ENCODE assay signal across 25 cellular contexts in genomic region chr11:84541711-84542340, GRCh38.
DNase-seq lines count a peak whose midpoint lies in the region; ATAC-seq and TF ChIP-seq lines count a peak whose summit lies in the region.
"Had no signal": no experiment of that assay in that cellular context is flagged by ENCODE, and none has a peak within 500 bp of the region (broad histone marks: within the 10 kb centered on the region; RNA-seq: fewer than 3 reads in every experiment).

No MANE protein-coding gene starts in this region.

- H3K4me1 ChIP-seq in OCI-LY3 (ENCODE audit: low read length) (peaks cover 29% of the 10 kb centered on the region), iPS-20b (ENCODE audit: insufficient read depth, low read length) (peaks cover 27% of the 10 kb centered on the region)
- H3K4me1 ChIP-seq: A549, pancreas, right lobe of liver, upper lobe of right lung had no signal

- peaks cover 45% of the 10 kb centered on the region for H3K4me1 Mint-ChIP-seq in brain

- TF ChIP-seq CTCF in AG10803 (conservative IDR thresholded peaks at IDR 0.05; ENCODE audit: low read length) (no peak), OCI-LY3 (IDR thresholded peaks at IDR 0.05; ENCODE audit: low read depth, low read length) (peak; percentile 15; the same call in 1 of the 2 replicates), brain (conservative IDR thresholded peaks at IDR 0.05) (no peak)

- H3K27me3 ChIP-seq in OCI-LY3 (ENCODE audit: low read depth, low read length) (no peaks in the 10 kb centered on the region), iPS-20b (ENCODE audit: insufficient read depth, low read length) (no peaks in the 10 kb centered on the region), H7 (ENCODE audit: control insufficient read depth, insufficient read depth, low read length) (no peaks in the 10 kb centered on the region)
- H3K27me3 ChIP-seq: pancreas, right lobe of liver, upper lobe of right lung had no signal

- H3K36me3 ChIP-seq in OCI-LY3 (replicated peaks; ENCODE audit: low read depth, low read length), result peaks cover 4% of the 10 kb centered on the region
- no peaks in the 10 kb centered on the region for H3K36me3 ChIP-seq in iPS-20b (ENCODE audit: insufficient read depth, low read depth, low read length)
- H3K36me3 ChIP-seq in H7 (replicated peaks; ENCODE audit: control insufficient read depth, insufficient read depth, low read length), result no peaks in the 10 kb centered on the region
- H3K36me3 ChIP-seq: HAP-1, pancreas, right lobe of liver, upper lobe of right lung had no signal

- peak overlapping the region in 4 of 5 experiments; percentile 56 to 93 (median 88) for H3K27ac Mint-ChIP-seq in brain
- H3K27ac Mint-ChIP-seq: natural killer cell treated with Interleukin-12 subunit alpha and Interleukin-12 subunit beta and Interleukin-15 and Interleukin-18, amount 100 ng/mL, for 72 hours had no signal

- peak overlapping the region; percentile 35; the same call in 1 of the 2 replicates for H2AFZ ChIP-seq in OCI-LY3 (ENCODE audit: low read depth, low read length)

- H3K36me3 Mint-ChIP-seq in brain, result no peaks in the 10 kb centered on the region
- H3K36me3 Mint-ChIP-seq: natural killer cell treated with Interleukin-12 subunit alpha and Interleukin-12 subunit beta and Interleukin-15 and Interleukin-18, amount 100 ng/mL, for 72 hours had no signal

- no peaks in the 10 kb centered on the region for H3K79me2 ChIP-seq in OCI-LY3 (ENCODE audit: low read length)

- peak; percentile 41 for DNase-seq in AG10803 (ENCODE audit: low read depth)
- no peak for DNase-seq in H7
- DNase-seq in left lobe of liver (ENCODE audit: low spot score), result no peak
- no peak for DNase-seq in erythroblast (lab: John Stamatoyannopoulos, UW)
- DNase-seq: activated CD4-positive, alpha-beta T cell treated with anti-CD3 and anti-CD28 coated beads for 1 hour; activated T-cell treated with anti-CD3 and anti-CD28 coated beads, Interleukin-2, amount 50 U/mL, for 1 hour; C1 segment of cervical spinal cord; KG1; NCI-H187; NCI-H2227 treated with DMSO at 0.1 percent for 48 hours; NCI-H748 treated with DMSO at 0.1 percent for 48 hours; pancreas; right lobe of liver; SHP77 treated with DMSO at 0.1 percent for 48 hours; stimulated activated CD4-positive, alpha-beta T cell treated with anti-CD3 and anti-CD28 coated beads, Interleukin-15, amount 100 ng/mL, for 24 hours; stimulated activated CD8-positive, alpha-beta memory T cell treated with anti-CD3 and anti-CD28 coated beads, Interleukin-4, amount 100 ng/mL, for 48 hours; upper lobe of right lung had no signal

- H3K27ac ChIP-seq in OCI-LY3 (ENCODE audit: low read length) (no peak overlapping the region), iPS-20b (ENCODE audit: low read length) (peak overlapping the region; percentile 75)
- H3K27ac ChIP-seq: A549, epithelial cell of prostate, pancreas, right lobe of liver, upper lobe of right lung had no signal

- no peaks in the 10 kb centered on the region for H3K27me3 Mint-ChIP-seq in brain
- H3K27me3 Mint-ChIP-seq: natural killer cell treated with Interleukin-12 subunit alpha and Interleukin-12 subunit beta and Interleukin-15 and Interleukin-18, amount 100 ng/mL, for 72 hours had no signal

- H3K4me3 ChIP-seq in AG10803 (ENCODE audit: low read length) (no peak overlapping the region), OCI-LY3 (ENCODE audit: low read length) (no peak overlapping the region), iPS-20b (ENCODE audit: low read length) (no peak overlapping the region), H7 (ENCODE audit: insufficient read depth, low read depth, low read length) (no peak overlapping the region)
- H3K4me3 ChIP-seq: A549, HAP-1, pancreas, right lobe of liver, upper lobe of right lung had no signal

- TF ChIP-seq POLR2A in erythroblast (IDR thresholded peaks at IDR 0.05; ENCODE audit: low read length), result no peak

- H3K9ac ChIP-seq in OCI-LY3 (ENCODE audit: low read length) (no peak overlapping the region), iPS-20b (ENCODE audit: low read depth, low read length) (peak overlapping the region; percentile 72; the same call in 1 of the 2 replicates)

- H3K9me3 Mint-ChIP-seq in brain, result peaks cover 0 to 14% (median 2%) of the 10 kb centered on the region in 5 experiments

- peak overlapping the region; percentile 4; the same call in 1 of the 2 replicates for H3K4me2 ChIP-seq in OCI-LY3 (ENCODE audit: low read length)
- H3K4me2 ChIP-seq: A549 had no signal

- peak overlapping the region in 1 of 5 experiments; percentile 57 for H3K4me3 Mint-ChIP-seq in brain
- H3K4me3 Mint-ChIP-seq: natural killer cell treated with Interleukin-12 subunit alpha and Interleukin-12 subunit beta and Interleukin-15 and Interleukin-18, amount 100 ng/mL, for 72 hours had no signal

- no peaks in the 10 kb centered on the region for H3K9me3 ChIP-seq in OCI-LY3 (ENCODE audit: insufficient read depth, low read length)
- H3K9me3 ChIP-seq in iPS-20b (ENCODE audit: insufficient read depth, low read depth, low read length), result no peaks in the 10 kb centered on the region
- H3K9me3 ChIP-seq: A549, HAP-1, pancreas, right lobe of liver, upper lobe of right lung had no signal

- H4K20me1 ChIP-seq in OCI-LY3 (ENCODE audit: insufficient read depth, low read length), result no peaks in the 10 kb centered on the region

- ATAC-seq in GM21529 (IDR thresholded peaks at IDR 0.05; ENCODE audit: unreplicated experiment), result no peak
- ATAC-seq in left lobe of liver, result no peak
- ATAC-seq: A549; natural killer cell treated with Interleukin-12 subunit alpha and Interleukin-12 subunit beta and Interleukin-15 and Interleukin-18, amount 100 ng/mL, for 72 hours; right lobe of liver; upper lobe of right lung had no signal
